ENCODE assay signal across 8 cellular contexts in genomic region chr1:32073387-32074229, GRCh38. TPM values are rescaled to one million over a fixed set of nuclear protein-coding genes. Genes with fewer than 3 reads are reported as not detected.
DNase-seq lines count a peak whose midpoint lies in the region; ATAC-seq and TF ChIP-seq lines count a peak whose summit lies in the region.

No MANE protein-coding gene starts in this region.

- 34 to 37% methylated on average over 19 to 22 of the region's 22 CpGs for WGBS in tibial nerve, 2 donors

- no peak for TF ChIP-seq CTCF in CD4-positive, alpha-beta T cell (IDR thresholded peaks at IDR 0.05)
- TF ChIP-seq CTCF in ascending aorta (IDR thresholded peaks at IDR 0.05) (peak in 2 of 3 experiments; percentile 26 to 36), tibial nerve (IDR thresholded peaks at IDR 0.05) (peak in 1 of 5 experiments; percentile 23)

- no peaks in the 10 kb centered on the region for H3K9me3 Mint-ChIP-seq in CD4-positive, alpha-beta T cell

- H3K27me3 ChIP-seq in CD4-positive, alpha-beta T cell (ENCODE audit: control insufficient read depth, insufficient read depth, low read length): no peaks in the 10 kb centered on the region
- no peaks in the 10 kb centered on the region for H3K27me3 ChIP-seq in ascending aorta
- H3K27me3 ChIP-seq in layer of hippocampus (ENCODE audit: control insufficient read depth, insufficient read depth, low read length): no peaks in the 10 kb centered on the region
- no peaks in the 10 kb centered on the region for H3K27me3 ChIP-seq in tibial nerve

- no peak for TF ChIP-seq POLR2A in tibial nerve (IDR thresholded peaks at IDR 0.05)

- no peak for DNase-seq in CD4-positive, alpha-beta T cell
- DNase-seq in ascending aorta (ENCODE audit: low spot score in 2 of 2) (no peak), tibial nerve (ENCODE audit: low spot score in 2 of 2) (no peak), H4 (ENCODE audit: low spot score) (no peak), retina (no peak), HT-29 (ENCODE audit: low spot score) (no peak)

- peak overlapping the region; percentile 68 for H3K27ac ChIP-seq in CD4-positive, alpha-beta T cell (ENCODE audit: low read depth, low read length)
- H3K27ac ChIP-seq in ascending aorta (peak overlapping the region; percentile 83 to 89), layer of hippocampus (ENCODE audit: low read depth, low read length) (peak overlapping the region; percentile 98), tibial nerve (peak overlapping the region; percentile 83 to 93 (median 88))

- peaks cover 23 to 32% of the 10 kb centered on the region in 2 donors for H3K36me3 ChIP-seq in ascending aorta
- peaks cover 0 to 37% (median 14%) of the 10 kb centered on the region in 3 donors for H3K36me3 ChIP-seq in tibial nerve

- H3K4me3 ChIP-seq in ascending aorta: peak overlapping the region; percentile 75
- peak overlapping the region; percentile 63 to 87 (median 71) for H3K4me3 ChIP-seq in tibial nerve

- POLR2A ChIA-PET in CD4-positive, alpha-beta T cell (lab: Charles Lee): interaction anchor here (0.6 to 3.4 kb wide), 33 partner anchors 8 to 1053 kb away, joined by 3 to 71 read pairs (median 6); partner anchors contain the start of genes BSDC1, CCDC28B, KHDRBS1 and KPNA6

- peak overlapping the region; percentile 82 for H3K27ac Mint-ChIP-seq in CD4-positive, alpha-beta T cell

- H3K9me3 ChIP-seq in CD4-positive, alpha-beta T cell (ENCODE audit: control insufficient read depth, low read length): no peaks in the 10 kb centered on the region
- no peaks in the 10 kb centered on the region for H3K9me3 ChIP-seq in ascending aorta
- H3K9me3 ChIP-seq in tibial nerve: no peaks in the 10 kb centered on the region

- H3K4me3 Mint-ChIP-seq in CD4-positive, alpha-beta T cell: peak overlapping the region; percentile 89

- H3K4me1 ChIP-seq in ascending aorta (peaks cover 13% of the 10 kb centered on the region in 2 donors), tibial nerve (peaks cover 0 to 30% (median 6%) of the 10 kb centered on the region in 4 donors)

- CTCF ChIA-PET in CD4-positive, alpha-beta T cell (lab: Charles Lee): interaction anchor here (1.0 to 5.5 kb wide), 9 partner anchors 8 to 175 kb away, joined by 3 to 39 read pairs (median 3); partner anchors contain the start of genes KHDRBS1, KPNA6 and TXLNA

- H3K4me1 Mint-ChIP-seq in CD4-positive, alpha-beta T cell (ENCODE audit: low read depth): peaks cover 39% of the 10 kb centered on the region

- intact Hi-C loops in CD4-positive, alpha-beta T cell (cut with DNase I, micrococcal nuclease): loop anchor here (2.0 to 10.0 kb wide), 6 partner anchors 35 to 743 kb away; partner anchors contain the start of genes ADGRB2 (in 1 of the 2), BSDC1 (in 1 of the 2), KPNA6 (in 1 of the 2) and PEF1 (in 1 of the 2)
- intact Hi-C loops in ascending aorta (cut with DNase I): loop anchor here (2.0 to 5.0 kb wide), 3 partner anchors 35 to 104 kb away; partner anchors contain the start of genes KHDRBS1, KPNA6 and TXLNA

- no peaks in the 10 kb centered on the region for H3K27me3 Mint-ChIP-seq in CD4-positive, alpha-beta T cell

- no peak for ATAC-seq in CD4-positive, alpha-beta T cell (ENCODE audit: poor library complexity)
- ATAC-seq in HG02884 (IDR thresholded peaks at IDR 0.05; ENCODE audit: unreplicated experiment): peak; percentile 24

- H3K36me3 Mint-ChIP-seq in CD4-positive, alpha-beta T cell (ENCODE audit: low read depth): peaks cover 54% of the 10 kb centered on the region

- no peak for TF ChIP-seq EP300 in tibial nerve (IDR thresholded peaks at IDR 0.05)

RNA-seq across cellular contexts. Expression of gene TMEM39B, which starts 0.9 kb away (rescaled TPM):
- 1 to 10 TPM; 7.2 to 7.9 TPM for total RNA-seq in CD4-positive, alpha-beta T cell
- total RNA-seq in ascending aorta (2.6 TPM), tibial nerve (10 to 100 TPM in 2 of 4 donors, 1 to 10 TPM in 2; 3.7 to 13.2 (median 7.3) TPM)
- 8.3 and 10.2 TPM in 2 replicates for total RNA-seq in H4 (2014; rRNA removed; shearing (Covaris generic))
- 10.7 and 11.0 TPM in 2 replicates for total RNA-seq in HT-29 (2014; rRNA removed; shearing (Covaris generic))

RNA-seq across cellular contexts. Expression of gene KPNA6, which starts 34.2 kb away (rescaled TPM):
- total RNA-seq in CD4-positive, alpha-beta T cell: 10 to 100 TPM; 47.1 to 47.8 TPM
- total RNA-seq in ascending aorta (26.1 TPM), tibial nerve (10 to 100 TPM; 30.3 to 39.3 (median 33.5) TPM)
- 33.8 and 33.9 TPM in 2 replicates for total RNA-seq in H4 (2014; rRNA removed; shearing (Covaris generic))
- total RNA-seq in HT-29 (2014; rRNA removed; shearing (Covaris generic)): 22.9 and 25.4 TPM in 2 replicates

RNA-seq across cellular contexts. Expression of gene KHDRBS1, which starts 59.9 kb away (rescaled TPM):
- total RNA-seq in CD4-positive, alpha-beta T cell: 10 to 100 TPM; 91.6 to 94.2 TPM
- total RNA-seq in ascending aorta (120 TPM), tibial nerve (10 to 100 TPM; 61.5 to 92.6 (median 78.6) TPM)
- total RNA-seq in H4 (2014; rRNA removed; shearing (Covaris generic)): 67.7 and 75.3 TPM in 2 replicates
- total RNA-seq in HT-29 (2014; rRNA removed; shearing (Covaris generic)): 75.2 and 90.4 TPM in 2 replicates
